In genomic region chr4:108168672-108169562, GRCh38 we compare ENCODE assay signal across 8 cellular contexts. TPM values are rescaled to one million over a fixed set of nuclear protein-coding genes. Genes with fewer than 3 reads are reported as not detected.
DNase-seq lines count a peak whose midpoint lies in the region; ATAC-seq and TF ChIP-seq lines count a peak whose summit lies in the region.

TSS of gene LEF1 (minus strand) at chr4:108168932. CDS start at chr4:108167767, 1,165 bp downstream.

- H3K4me2 ChIP-seq in fibroblast of lung (ENCODE audit: extremely low read depth, insufficient read depth, low read length) = peak within 1 kb of the TSS; percentile 90

- H3K36me3 ChIP-seq in GM06990 (ENCODE audit: control insufficient read depth, insufficient read depth, low read length) = no peaks in the 10 kb centered on the region
- H3K36me3 ChIP-seq in fibroblast of lung (ENCODE audit: control insufficient read depth, insufficient read depth, low read length) = no peaks in the 10 kb centered on the region
- no peaks in the 10 kb centered on the region for H3K36me3 ChIP-seq in urinary bladder (ENCODE audit: insufficient read depth)

- under 1% methylated on average over 61 of the region's 61 CpGs for WGBS in urinary bladder

- H3K27me3 ChIP-seq in GM06990 (replicated peaks; ENCODE audit: control insufficient read depth, insufficient read depth, low read length) (peaks cover 3% of the 10 kb centered on the region), fibroblast of lung (ENCODE audit: control insufficient read depth, insufficient read depth, low read length) (peaks cover 44% of the 10 kb centered on the region)

- no peaks in the 10 kb centered on the region for H3K4me1 ChIP-seq in fibroblast of lung (ENCODE audit: control insufficient read depth, extremely low read depth, insufficient read depth, low read length)
- peaks cover 3% of the 10 kb centered on the region for H3K4me1 ChIP-seq in urinary bladder (ENCODE audit: insufficient read depth)

- H2AFZ ChIP-seq in fibroblast of lung (ENCODE audit: low read length) = peak within 1 kb of the TSS; percentile 40

- no peak within 1 kb of the TSS for H3K9ac ChIP-seq in fibroblast of lung (ENCODE audit: insufficient read depth, low read length)

- H3K4me3 ChIP-seq in GM06990 (replicated peaks; ENCODE audit: low read depth, low read length) (peak within 1 kb of the TSS; percentile 62), fibroblast of lung (replicated peaks in 1 of 4; ENCODE audit: control extremely low read depth in 1 of 4, insufficient read depth in 1 of 4, low read depth in 3 of 4, low read length in 4 of 4) (peak within 1 kb of the TSS; percentile 49 to 70 (median 64)), urinary bladder (ENCODE audit: low read depth, low read length) (peak within 1 kb of the TSS; percentile 72)

- DNase-seq in GM06990 (ENCODE audit: extremely low read depth, insufficient read length) = peak; percentile 56
- DNase-seq in NCI-H69 (lab: John Stamatoyannopoulos, UW) = peak; percentile 96
- DNase-seq in activated T-cell treated with anti-CD3 and anti-CD28 coated beads for 48 hours (ENCODE audit: low read depth) = peak; percentile 73
- DNase-seq in fibroblast of lung (ENCODE audit: low read depth in 2 of 2) = peak; percentile 46 to 49
- no peak for DNase-seq in omental fat pad (ENCODE audit: low spot score)
- DNase-seq in SKM-1 treated with dmso at 0.1 percent for 144 hours (lab: John Stamatoyannopoulos, UW; ENCODE audit: unreplicated experiment) = no peak

- H3K27ac ChIP-seq in fibroblast of lung (ENCODE audit: insufficient read depth, low read length) = no peak within 1 kb of the TSS
- H3K27ac ChIP-seq in urinary bladder (ENCODE audit: low read depth) = peak within 1 kb of the TSS; percentile 42

- H4K20me1 ChIP-seq in fibroblast of lung (ENCODE audit: control insufficient read depth, extremely low read depth, insufficient read depth, low read length) = no peaks in the 10 kb centered on the region

- no peaks in the 10 kb centered on the region for H3K9me3 ChIP-seq in fibroblast of lung (ENCODE audit: control insufficient read depth, insufficient read depth, low read depth, low read length)

- ATAC-seq in HG02852 (IDR thresholded peaks at IDR 0.05; ENCODE audit: unreplicated experiment) (peak; percentile 31), omental fat pad (ENCODE audit: low FRiP score) (peak; percentile 34)

- no peaks in the 10 kb centered on the region for H3K79me2 ChIP-seq in fibroblast of lung (ENCODE audit: control insufficient read depth, insufficient read depth, low read length)

- TF ChIP-seq CTCF in GM06990 (IDR thresholded peaks at IDR 0.05; ENCODE audit: insufficient read depth, low read length, poor library complexity, severe bottlenecking) (no peak), fibroblast of lung (conservative IDR thresholded peaks at IDR 0.05 in 1 of 2, IDR thresholded peaks at IDR 0.05 in 1 of 2; ENCODE audit: low read depth in 1 of 2, low read length in 2 of 2) (no peak), omental fat pad (IDR thresholded peaks at IDR 0.05) (no peak)

RNA-seq across cellular contexts. Expression of gene LEF1, which starts in this region (rescaled TPM):
- total RNA-seq in fibroblast of lung (1.3 and 1.8 TPM in 2 replicates), omental fat pad (1 to 10 TPM; 2.2 to 8.3 (median 3.7) TPM), urinary bladder (9.5 TPM)
- polyA plus RNA-seq in fibroblast of lung (2.6 and 8.8 TPM in 2 replicates), urinary bladder (7.7 TPM)
- polyA plus RNA-seq in fibroblast of lung (2012) = 1.9 and 3.4 TPM in 2 replicates
- polyA minus RNA-seq in fibroblast of lung (ENCODE audit: low replicate concordance) = 0.67 and 17.9 TPM in 2 replicates

Comparison
In these comparisons a context has a peak if more than half of its experiments do, and no peak if none do; other contexts are left out.
1. DNase-seq: peak in GM06990 (single experiment), NCI-H69 (single experiment), activated T-cell treated with anti-CD3 and anti-CD28 coated beads for 48 hours (single experiment) and fibroblast of lung (2 of 2); none in omental fat pad (single experiment) and SKM-1 treated with dmso at 0.1 percent for 144 hours (single experiment).
2. Peak in every context shown above with its lines, with median percentiles within 50 percentile points of each other: H3K4me3 ChIP-seq.